ENCODE assay signal across 1 cellular context in genomic region chr5:172479034-172479783, GRCh38.
TF ChIP-seq lines count a peak whose summit lies in the region.

No MANE protein-coding gene starts in this region.

TF ChIP-seq in K562, 482 proteins besides CTCF, POLR2A, EP300 and RAD21 (continued from another document and continues in another):
- no peak for TF ChIP-seq CREB1 (IDR thresholded peaks at IDR 0.05)
- no peak for TF ChIP-seq CREB1 (CRISPR knock-in tag; IDR thresholded peaks at IDR 0.05)
- TF ChIP-seq CGGBP1 (CRISPR knock-in tag; IDR thresholded peaks at IDR 0.05), result no peak
- TF ChIP-seq XRCC5 (IDR thresholded peaks at IDR 0.05; ENCODE audit: low read depth, low read length), result 0 out of 2 replicates have a peak, but pooled peaks have one; percentile 55
- TF ChIP-seq GABPB1 (CRISPR knock-in tag; IDR thresholded peaks at IDR 0.05), result 0 out of 2 replicates have a peak, but pooled peaks have one; percentile 26
- no peak for TF ChIP-seq ATF4 (CRISPR knock-in tag; IDR thresholded peaks at IDR 0.05)
- 0 out of 2 replicates have a peak, but pooled peaks have one; percentile 34 for TF ChIP-seq KLF16 (IDR thresholded peaks at IDR 0.05)
- TF ChIP-seq TAF1 (IDR thresholded peaks at IDR 0.05; ENCODE audit: control insufficient read depth, extremely low read depth, insufficient read depth, low read length, severe bottlenecking), result no peak
- TF ChIP-seq, protein P1, sequence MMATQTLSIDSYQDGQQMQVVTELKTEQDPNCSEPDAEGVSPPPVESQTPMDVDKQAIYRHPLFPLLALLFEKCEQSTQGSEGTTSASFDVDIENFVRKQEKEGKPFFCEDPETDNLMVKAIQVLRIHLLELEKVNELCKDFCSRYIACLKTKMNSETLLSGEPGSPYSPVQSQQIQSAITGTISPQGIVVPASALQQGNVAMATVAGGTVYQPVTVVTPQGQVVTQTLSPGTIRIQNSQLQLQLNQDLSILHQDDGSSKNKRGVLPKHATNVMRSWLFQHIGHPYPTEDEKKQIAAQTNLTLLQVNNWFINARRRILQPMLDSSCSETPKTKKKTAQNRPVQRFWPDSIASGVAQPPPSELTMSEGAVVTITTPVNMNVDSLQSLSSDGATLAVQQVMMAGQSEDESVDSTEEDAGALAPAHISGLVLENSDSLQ (IDR thresholded peaks at IDR 0.05), result peak; percentile 27; the same call in 1 of the 2 replicates
- TF ChIP-seq SNAPC5 (CRISPR knock-in tag; IDR thresholded peaks at IDR 0.05), result no peak
- TF ChIP-seq THRA (IDR thresholded peaks at IDR 0.05), result no peak
- no peak for TF ChIP-seq CHD2 (IDR thresholded peaks at IDR 0.05; ENCODE audit: low read depth, low read length)
- 0 out of 2 replicates have a peak, but pooled peaks have one; percentile 5 for TF ChIP-seq JUN (IDR thresholded peaks at IDR 0.05; ENCODE audit: borderline replicate concordance, low read depth, low read length)
- TF ChIP-seq JUN (CRISPR knock-in tag; IDR thresholded peaks at IDR 0.05; ENCODE audit: borderline replicate concordance), result no peak
- no peak for TF ChIP-seq SMARCB1 (IDR thresholded peaks at IDR 0.05; ENCODE audit: insufficient read length, low read depth)
- TF ChIP-seq CTCFL (IDR thresholded peaks at IDR 0.05; ENCODE audit: borderline replicate concordance, insufficient read depth, low read depth, low read length, poor library complexity, severe bottlenecking), result no peak
- TF ChIP-seq, protein P2, sequence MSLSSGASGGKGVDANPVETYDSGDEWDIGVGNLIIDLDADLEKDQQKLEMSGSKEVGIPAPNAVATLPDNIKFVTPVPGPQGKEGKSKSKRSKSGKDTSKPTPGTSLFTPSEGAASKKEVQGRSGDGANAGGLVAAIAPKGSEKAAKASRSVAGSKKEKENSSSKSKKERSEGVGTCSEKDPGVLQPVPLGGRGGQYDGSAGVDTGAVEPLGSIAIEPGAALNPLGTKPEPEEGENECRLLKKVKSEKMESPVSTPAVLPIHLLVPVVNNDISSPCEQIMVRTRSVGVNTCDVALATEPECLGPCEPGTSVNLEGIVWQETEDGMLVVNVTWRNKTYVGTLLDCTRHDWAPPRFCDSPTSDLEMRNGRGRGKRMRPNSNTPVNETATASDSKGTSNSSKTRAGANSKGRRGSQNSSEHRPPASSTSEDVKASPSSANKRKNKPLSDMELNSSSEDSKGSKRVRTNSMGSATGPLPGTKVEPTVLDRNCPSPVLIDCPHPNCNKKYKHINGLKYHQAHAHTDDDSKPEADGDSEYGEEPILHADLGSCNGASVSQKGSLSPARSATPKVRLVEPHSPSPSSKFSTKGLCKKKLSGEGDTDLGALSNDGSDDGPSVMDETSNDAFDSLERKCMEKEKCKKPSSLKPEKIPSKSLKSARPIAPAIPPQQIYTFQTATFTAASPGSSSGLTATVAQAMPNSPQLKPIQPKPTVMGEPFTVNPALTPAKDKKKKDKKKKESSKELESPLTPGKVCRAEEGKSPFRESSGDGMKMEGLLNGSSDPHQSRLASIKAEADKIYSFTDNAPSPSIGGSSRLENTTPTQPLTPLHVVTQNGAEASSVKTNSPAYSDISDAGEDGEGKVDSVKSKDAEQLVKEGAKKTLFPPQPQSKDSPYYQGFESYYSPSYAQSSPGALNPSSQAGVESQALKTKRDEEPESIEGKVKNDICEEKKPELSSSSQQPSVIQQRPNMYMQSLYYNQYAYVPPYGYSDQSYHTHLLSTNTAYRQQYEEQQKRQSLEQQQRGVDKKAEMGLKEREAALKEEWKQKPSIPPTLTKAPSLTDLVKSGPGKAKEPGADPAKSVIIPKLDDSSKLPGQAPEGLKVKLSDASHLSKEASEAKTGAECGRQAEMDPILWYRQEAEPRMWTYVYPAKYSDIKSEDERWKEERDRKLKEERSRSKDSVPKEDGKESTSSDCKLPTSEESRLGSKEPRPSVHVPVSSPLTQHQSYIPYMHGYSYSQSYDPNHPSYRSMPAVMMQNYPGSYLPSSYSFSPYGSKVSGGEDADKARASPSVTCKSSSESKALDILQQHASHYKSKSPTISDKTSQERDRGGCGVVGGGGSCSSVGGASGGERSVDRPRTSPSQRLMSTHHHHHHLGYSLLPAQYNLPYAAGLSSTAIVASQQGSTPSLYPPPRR (CRISPR knock-in tag; IDR thresholded peaks at IDR 0.05; ENCODE audit: borderline replicate concordance), result no peak
- TF ChIP-seq ZNF239 (CRISPR knock-in tag; IDR thresholded peaks at IDR 0.05), result no peak
- TF ChIP-seq ZC3H8 (IDR thresholded peaks at IDR 0.05), result no peak
- TF ChIP-seq ZNF274 (IDR thresholded peaks at IDR 0.05; ENCODE audit: borderline replicate concordance, low read depth, low read length), result no peak
- TF ChIP-seq HSF4 (CRISPR knock-in tag; IDR thresholded peaks at IDR 0.05; ENCODE audit: borderline replicate concordance), result no peak
- TF ChIP-seq NR4A1 (CRISPR knock-in tag; IDR thresholded peaks at IDR 0.05), result no peak
- TF ChIP-seq NR4A1 (tag; IDR thresholded peaks at IDR 0.05), result no peak
- TF ChIP-seq SRSF9 (IDR thresholded peaks at IDR 0.05; ENCODE audit: borderline replicate concordance, low read depth, low read length), result no peak
- TF ChIP-seq, protein P3, sequence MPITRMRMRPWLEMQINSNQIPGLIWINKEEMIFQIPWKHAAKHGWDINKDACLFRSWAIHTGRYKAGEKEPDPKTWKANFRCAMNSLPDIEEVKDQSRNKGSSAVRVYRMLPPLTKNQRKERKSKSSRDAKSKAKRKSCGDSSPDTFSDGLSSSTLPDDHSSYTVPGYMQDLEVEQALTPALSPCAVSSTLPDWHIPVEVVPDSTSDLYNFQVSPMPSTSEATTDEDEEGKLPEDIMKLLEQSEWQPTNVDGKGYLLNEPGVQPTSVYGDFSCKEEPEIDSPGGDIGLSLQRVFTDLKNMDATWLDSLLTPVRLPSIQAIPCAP (CRISPR knock-in tag; IDR thresholded peaks at IDR 0.05; ENCODE audit: borderline replicate concordance), result no peak
- TF ChIP-seq, protein P4, sequence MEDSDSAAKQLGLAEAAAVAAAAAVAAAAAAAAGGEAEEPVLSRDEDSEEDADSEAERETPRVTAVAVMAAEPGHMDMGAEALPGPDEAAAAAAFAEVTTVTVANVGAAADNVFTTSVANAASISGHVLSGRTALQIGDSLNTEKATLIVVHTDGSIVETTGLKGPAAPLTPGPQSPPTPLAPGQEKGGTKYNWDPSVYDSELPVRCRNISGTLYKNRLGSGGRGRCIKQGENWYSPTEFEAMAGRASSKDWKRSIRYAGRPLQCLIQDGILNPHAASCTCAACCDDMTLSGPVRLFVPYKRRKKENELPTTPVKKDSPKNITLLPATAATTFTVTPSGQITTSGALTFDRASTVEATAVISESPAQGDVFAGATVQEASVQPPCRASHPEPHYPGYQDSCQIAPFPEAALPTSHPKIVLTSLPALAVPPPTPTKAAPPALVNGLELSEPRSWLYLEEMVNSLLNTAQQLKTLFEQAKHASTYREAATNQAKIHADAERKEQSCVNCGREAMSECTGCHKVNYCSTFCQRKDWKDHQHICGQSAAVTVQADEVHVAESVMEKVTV (CRISPR knock-in tag; IDR thresholded peaks at IDR 0.05), result peak; percentile 83
- TF ChIP-seq ZNF3 (CRISPR knock-in tag; IDR thresholded peaks at IDR 0.05), result no peak
- TF ChIP-seq, protein P5, sequence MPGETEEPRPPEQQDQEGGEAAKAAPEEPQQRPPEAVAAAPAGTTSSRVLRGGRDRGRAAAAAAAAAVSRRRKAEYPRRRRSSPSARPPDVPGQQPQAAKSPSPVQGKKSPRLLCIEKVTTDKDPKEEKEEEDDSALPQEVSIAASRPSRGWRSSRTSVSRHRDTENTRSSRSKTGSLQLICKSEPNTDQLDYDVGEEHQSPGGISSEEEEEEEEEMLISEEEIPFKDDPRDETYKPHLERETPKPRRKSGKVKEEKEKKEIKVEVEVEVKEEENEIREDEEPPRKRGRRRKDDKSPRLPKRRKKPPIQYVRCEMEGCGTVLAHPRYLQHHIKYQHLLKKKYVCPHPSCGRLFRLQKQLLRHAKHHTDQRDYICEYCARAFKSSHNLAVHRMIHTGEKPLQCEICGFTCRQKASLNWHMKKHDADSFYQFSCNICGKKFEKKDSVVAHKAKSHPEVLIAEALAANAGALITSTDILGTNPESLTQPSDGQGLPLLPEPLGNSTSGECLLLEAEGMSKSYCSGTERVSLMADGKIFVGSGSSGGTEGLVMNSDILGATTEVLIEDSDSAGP (CRISPR knock-in tag; IDR thresholded peaks at IDR 0.05), result no peak
- TF ChIP-seq GABPB2 (CRISPR knock-in tag; conservative IDR thresholded peaks at IDR 0.05), result no peak
- no peak for TF ChIP-seq POLR2H (tag; IDR thresholded peaks at IDR 0.05; ENCODE audit: low read depth)
- no peak for TF ChIP-seq ILF3 (IDR thresholded peaks at IDR 0.05; ENCODE audit: borderline replicate concordance)
- TF ChIP-seq CXXC5 (CRISPR knock-in tag; IDR thresholded peaks at IDR 0.05), result 0 out of 2 replicates have a peak, but pooled peaks have one; percentile 28
- no peak for TF ChIP-seq ZNF583 (CRISPR knock-in tag; IDR thresholded peaks at IDR 0.05)
- TF ChIP-seq ZNF311 (CRISPR knock-in tag; IDR thresholded peaks at IDR 0.05), result no peak
- TF ChIP-seq, protein P6, sequence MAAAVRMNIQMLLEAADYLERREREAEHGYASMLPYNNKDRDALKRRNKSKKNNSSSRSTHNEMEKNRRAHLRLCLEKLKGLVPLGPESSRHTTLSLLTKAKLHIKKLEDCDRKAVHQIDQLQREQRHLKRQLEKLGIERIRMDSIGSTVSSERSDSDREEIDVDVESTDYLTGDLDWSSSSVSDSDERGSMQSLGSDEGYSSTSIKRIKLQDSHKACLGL (CRISPR knock-in tag; IDR thresholded peaks at IDR 0.05; ENCODE audit: borderline replicate concordance, poor library complexity, severe bottlenecking), result no peak
- no peak for TF ChIP-seq ZNF316 (IDR thresholded peaks at IDR 0.05)
- TF ChIP-seq XRCC3 (IDR thresholded peaks at IDR 0.05), result no peak
- no peak for TF ChIP-seq DIDO1 (tag; IDR thresholded peaks at IDR 0.05; ENCODE audit: low read depth)
- no peak for TF ChIP-seq SLC30A9 (CRISPR knock-in tag; IDR thresholded peaks at IDR 0.05)
- TF ChIP-seq NFXL1 (CRISPR knock-in tag; IDR thresholded peaks at IDR 0.05), result no peak
- TF ChIP-seq STAT5A (IDR thresholded peaks at IDR 0.05; ENCODE audit: borderline replicate concordance, low read length), result no peak; the same call in 1 of the 2 replicates
- TF ChIP-seq PTTG1 (tag; IDR thresholded peaks at IDR 0.05; ENCODE audit: low read depth), result no peak
- no peak for TF ChIP-seq KHSRP (IDR thresholded peaks at IDR 0.05)
- TF ChIP-seq ARID2 (IDR thresholded peaks at IDR 0.05), result peak; percentile 37; the same call in 1 of the 2 replicates
- TF ChIP-seq PPARD (CRISPR knock-in tag; IDR thresholded peaks at IDR 0.05), result no peak
- no peak for TF ChIP-seq MCM2 (IDR thresholded peaks at IDR 0.05; ENCODE audit: low read depth)
- TF ChIP-seq TEAD1 (CRISPR knock-in tag; IDR thresholded peaks at IDR 0.05), result peak in 1 of 2 experiments; percentile 42; a peak in 1 of 4 replicates
- no peak for TF ChIP-seq ZNF445 (CRISPR knock-in tag; IDR thresholded peaks at IDR 0.05; ENCODE audit: low read depth)
- TF ChIP-seq CHD4 (IDR thresholded peaks at IDR 0.05; ENCODE audit: insufficient read depth, insufficient replicate concordance, low read depth, low read length, poor library complexity, severe bottlenecking), result no peak
- no peak for TF ChIP-seq NCOA4 (IDR thresholded peaks at IDR 0.05; ENCODE audit: partially characterized antibody)
- TF ChIP-seq RFX7 (CRISPR knock-in tag; IDR thresholded peaks at IDR 0.05), result no peak
- no peak for TF ChIP-seq CBX1 (IDR thresholded peaks at IDR 0.05; ENCODE audit: low read depth)
- TF ChIP-seq CBX5 (IDR thresholded peaks at IDR 0.05; ENCODE audit: borderline replicate concordance, low read depth), result no peak
- no peak for TF ChIP-seq STAT5B (CRISPR knock-in tag; IDR thresholded peaks at IDR 0.05)
- TF ChIP-seq NCOA1 (IDR thresholded peaks at IDR 0.05; ENCODE audit: low read depth), result no peak
- TF ChIP-seq ZNF277 (CRISPR knock-in tag; IDR thresholded peaks at IDR 0.05; ENCODE audit: borderline replicate concordance), result no peak
